In genomic region chrX:138858946-138859345, GRCh38 we compare ENCODE assay signal across 18 cellular contexts.
DNase-seq lines count a peak whose midpoint lies in the region; ATAC-seq and TF ChIP-seq lines count a peak whose summit lies in the region.
"Had no signal": no experiment of that assay in that cellular context is flagged by ENCODE, and none has a peak within 500 bp of the region (broad histone marks: within the 10 kb centered on the region; RNA-seq: fewer than 3 reads in every experiment).

No MANE protein-coding gene starts in this region.

- H3F3A ChIP-seq in GM23248 (ENCODE audit: insufficient read depth) (peaks cover 26% of the 10 kb centered on the region; the same call in 1 of the 2 replicates), PC-3 (ENCODE audit: low read length, unreplicated experiment) (no peaks in the 10 kb centered on the region)

- in situ Hi-C loops in GM23248 (cut with MboI), result no loop called here
- in situ Hi-C loops in mammary epithelial cell (cut with MboI; ENCODE audit: low sequenced_read_pairs in 2 of 2), result no loop called here

- intact Hi-C loops in PC-3 (cut with micrococcal nuclease), result loop anchor here (5.0 to 10.0 kb wide), 3 partner anchors 68 to 266 kb away; no protein-coding TSS in a partner anchor
- intact Hi-C loops in mammary epithelial cell (cut with micrococcal nuclease), result loop anchor here (5.0 to 10.0 kb wide), 2 partner anchors 68 to 346 kb away; no protein-coding TSS in a partner anchor
- intact Hi-C loops in heart left ventricle (cut with DNase I), result no loop called here

- H3K9ac ChIP-seq in GM23248 (peak overlapping the region; percentile 62), PC-3 (ENCODE audit: low read length) (no peak overlapping the region), mammary epithelial cell (ENCODE audit: insufficient read depth, low read length) (no peak overlapping the region)

- H3K4me3 ChIP-seq in GM23248, result peak overlapping the region; percentile 54
- H3K4me3 ChIP-seq in PC-3 (ENCODE audit: low read length), result no peak overlapping the region
- no peak overlapping the region for H3K4me3 ChIP-seq in mammary epithelial cell (replicated peaks in 1 of 3; ENCODE audit: insufficient read depth in 1 of 3, low read depth in 2 of 3, low read length in 3 of 3)
- no peak overlapping the region for H3K4me3 ChIP-seq in heart left ventricle
- H3K4me3 ChIP-seq: MG63 had no signal

- CTCF ChIA-PET in PC-3 (lab: Charles Lee), result no interaction called here
- CTCF ChIA-PET in mammary epithelial cell (lab: Charles Lee; ENCODE audit: low non-redundant PET), result no interaction called here

- H2AFZ ChIP-seq in GM23248, result no peak overlapping the region
- no peak overlapping the region for H2AFZ ChIP-seq in PC-3 (ENCODE audit: low read length)
- H2AFZ ChIP-seq in mammary epithelial cell (ENCODE audit: low read depth, low read length), result no peak overlapping the region

- H3K4me1 ChIP-seq in GM23248 (ENCODE audit: insufficient read depth) (peaks cover 36% of the 10 kb centered on the region), PC-3 (ENCODE audit: insufficient read depth, low read length) (peaks cover 31% of the 10 kb centered on the region), mammary epithelial cell (ENCODE audit: insufficient read depth, low read length) (peaks cover 15% of the 10 kb centered on the region), heart left ventricle (no peaks in the 10 kb centered on the region)

- H4K20me1 ChIP-seq in GM23248 (ENCODE audit: insufficient read depth) (no peaks in the 10 kb centered on the region), PC-3 (ENCODE audit: low read length) (no peaks in the 10 kb centered on the region), mammary epithelial cell (ENCODE audit: insufficient read depth, low read length) (no peaks in the 10 kb centered on the region)

- no peaks in the 10 kb centered on the region for H3K36me3 ChIP-seq in GM23248 (ENCODE audit: low read depth)
- no peaks in the 10 kb centered on the region for H3K36me3 ChIP-seq in PC-3 (ENCODE audit: low read depth, low read length)
- H3K36me3 ChIP-seq in mammary epithelial cell (ENCODE audit: insufficient read depth, low read length), result no peaks in the 10 kb centered on the region
- no peaks in the 10 kb centered on the region for H3K36me3 ChIP-seq in heart left ventricle
- H3K36me3 ChIP-seq: MG63 had no signal

- H3K9me3 ChIP-seq in GM23248 (ENCODE audit: low read depth) (no peaks in the 10 kb centered on the region), PC-3 (ENCODE audit: low read length) (no peaks in the 10 kb centered on the region), mammary epithelial cell (replicated peaks; ENCODE audit: insufficient read depth, low read length) (no peaks in the 10 kb centered on the region), heart left ventricle (no peaks in the 10 kb centered on the region)
- H3K9me3 ChIP-seq: MG63 had no signal

- 0 to 1% methylated on average over 4 of the region's 4 CpGs for WGBS in GM23248 (ENCODE audit: low coverage in 1 of 2, low lambda C conversion rate in 2 of 2, missing lambda C conversion rate in 2 of 2), 2 experiments
- WGBS in mammary epithelial cell (ENCODE audit: low coverage, missing lambda C conversion rate), result 82% methylated on average over 4 of the region's 4 CpGs
- WGBS in heart left ventricle, 4 donors, result 66 to 71% (median 68%) methylated on average over 4 of the region's 4 CpGs

- no peak for TF ChIP-seq POLR2A in heart left ventricle (IDR thresholded peaks at IDR 0.05)

- no peak for ATAC-seq in PC-3
- ATAC-seq in GM21737 (IDR thresholded peaks at IDR 0.05; ENCODE audit: unreplicated experiment), result no peak
- no peak for ATAC-seq in heart left ventricle

- peak overlapping the region; percentile 93 for H3K27ac ChIP-seq in GM23248
- peak overlapping the region; percentile 30 for H3K27ac ChIP-seq in PC-3 (ENCODE audit: low read length)
- no peak overlapping the region for H3K27ac ChIP-seq in mammary epithelial cell (ENCODE audit: insufficient read depth, low read depth, low read length)
- H3K27ac ChIP-seq in heart left ventricle, result no peak overlapping the region

- H3K79me2 ChIP-seq in GM23248 (ENCODE audit: insufficient read depth), result no peaks in the 10 kb centered on the region
- H3K79me2 ChIP-seq in PC-3 (ENCODE audit: low read length), result no peaks in the 10 kb centered on the region
- H3K79me2 ChIP-seq in mammary epithelial cell (ENCODE audit: insufficient read depth, low read length), result no peaks in the 10 kb centered on the region

- DNase-seq in GM23248 (peak; percentile 65), PC-3 (no peak), dermis microvascular lymphatic vessel endothelial cell (ENCODE audit: low read depth in 2 of 2) (peak; percentile 10 to 21), mammary epithelial cell (no peak), NCI-H1105 treated with DMSO at 0.1 percent for 48 hours (lab: John Stamatoyannopoulos, UW) (no peak), heart left ventricle (no peak)
- DNase-seq: C1 segment of cervical spinal cord, COR-L47, GOT3, HFFc6, KG1, NCI-H1105, NCI-H1930, NCI-H2171, NCI-H446 treated with DMSO at 0.1 percent for 48 hours, NCI-H774 had no signal

- H3K9me2 ChIP-seq in GM23248 (ENCODE audit: insufficient read depth) (no peaks in the 10 kb centered on the region), PC-3 (replicated peaks; ENCODE audit: low read length) (no peaks in the 10 kb centered on the region)

- POLR2A ChIA-PET in PC-3 (lab: Charles Lee; ENCODE audit: unreplicated experiment), result no interaction called here

- TF ChIP-seq CTCF in PC-3 (conservative IDR thresholded peaks at IDR 0.05; ENCODE audit: low read depth, low read length), result no peak
- TF ChIP-seq CTCF in mammary epithelial cell (conservative IDR thresholded peaks at IDR 0.05 in 1 of 2, IDR thresholded peaks at IDR 0.05 in 1 of 2; ENCODE audit: extremely low read depth in 1 of 2, insufficient read depth in 1 of 2, low read depth in 1 of 2, low read length in 2 of 2), result no peak
- TF ChIP-seq CTCF in heart left ventricle (IDR thresholded peaks at IDR 0.05), result no peak

- BruUV-seq in PC-3 (replicated peaks; lab: Mats Ljungman, UMichigan) (no TSS peak), mammary epithelial cell (replicated peaks; lab: Mats Ljungman, UMichigan) (no TSS peak)

- no peaks in the 10 kb centered on the region for H3K27me3 ChIP-seq in GM23248 (replicated peaks; ENCODE audit: insufficient read depth)
- no peaks in the 10 kb centered on the region for H3K27me3 ChIP-seq in PC-3 (ENCODE audit: low read length)
- no peaks in the 10 kb centered on the region for H3K27me3 ChIP-seq in mammary epithelial cell (ENCODE audit: insufficient read depth, low read length)
- H3K27me3 ChIP-seq in heart left ventricle, result no peaks in the 10 kb centered on the region
- H3K27me3 ChIP-seq: MG63 had no signal

- H3K4me2 ChIP-seq in GM23248 (ENCODE audit: unreplicated experiment), result peak overlapping the region; percentile 51
- H3K4me2 ChIP-seq in PC-3 (ENCODE audit: low read length), result peak overlapping the region; percentile 51
- no peak overlapping the region for H3K4me2 ChIP-seq in mammary epithelial cell (ENCODE audit: insufficient read depth, low read depth, low read length)

- dilution Hi-C loops in mammary epithelial cell (cut with HindIII; ENCODE audit: low sequenced_read_pairs), result no loop called here

Comparison
In these comparisons a context has a peak if more than half of its experiments do, and no peak if none do; other contexts are left out.
1. DNase-seq: peak in GM23248 (single experiment) and dermis microvascular lymphatic vessel endothelial cell (2 of 2); none in PC-3 (single experiment), mammary epithelial cell (single experiment), NCI-H1105 treated with DMSO at 0.1 percent for 48 hours (single experiment) and heart left ventricle (0 of 5).
2. H3K27ac ChIP-seq: peak in GM23248 (single experiment) and PC-3 (single experiment); none in mammary epithelial cell (single experiment) and heart left ventricle (0 of 12).
3. intact Hi-C loops: an anchor here in PC-3 (5.0 to 10.0 kb wide) and mammary epithelial cell (5.0 to 10.0 kb wide); none called in heart left ventricle.